ENCODE assay signal across 1 cellular context in the genomic region with DNA sequence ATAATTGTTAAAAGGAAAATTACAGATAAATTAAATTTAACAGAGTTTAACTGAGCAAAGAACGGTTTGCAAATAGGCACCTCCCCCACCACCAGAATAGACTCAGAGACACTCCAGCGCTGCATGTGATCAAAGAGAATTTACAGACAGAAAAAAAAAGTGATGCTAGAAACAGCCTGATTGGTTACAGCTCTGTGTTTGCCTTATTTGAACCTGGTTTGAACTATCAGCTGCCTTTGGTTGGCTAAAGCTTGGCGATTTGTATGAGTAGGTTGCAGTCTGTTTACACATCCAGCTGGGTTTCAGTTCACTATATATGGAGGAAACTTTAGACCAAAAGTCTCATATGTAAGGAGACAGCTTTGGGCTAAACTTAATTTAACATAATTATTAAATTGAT.
TF ChIP-seq lines count a peak whose summit lies in the region.

No MANE protein-coding gene starts in this region.

TF ChIP-seq in K562, 482 proteins besides CTCF, POLR2A, EP300 and RAD21 (continued from another document):
- TF ChIP-seq, protein P1, sequence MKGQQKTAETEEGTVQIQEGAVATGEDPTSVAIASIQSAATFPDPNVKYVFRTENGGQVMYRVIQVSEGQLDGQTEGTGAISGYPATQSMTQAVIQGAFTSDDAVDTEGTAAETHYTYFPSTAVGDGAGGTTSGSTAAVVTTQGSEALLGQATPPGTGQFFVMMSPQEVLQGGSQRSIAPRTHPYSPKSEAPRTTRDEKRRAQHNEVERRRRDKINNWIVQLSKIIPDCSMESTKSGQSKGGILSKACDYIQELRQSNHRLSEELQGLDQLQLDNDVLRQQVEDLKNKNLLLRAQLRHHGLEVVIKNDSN (CRISPR knock-in tag; IDR thresholded peaks at IDR 0.05): peak; percentile 43; the same call in 1 of the 2 replicates
- TF ChIP-seq NR2C1 (IDR thresholded peaks at IDR 0.05) (0 out of 2 replicates have a peak, but pooled peaks have one; percentile 18), NR2C1 (tag; IDR thresholded peaks at IDR 0.05) (no peak), CC2D1A (IDR thresholded peaks at IDR 0.05) (peak; percentile 25; the same call in 1 of the 2 replicates), WHSC1 (IDR thresholded peaks at IDR 0.05; ENCODE audit: low read length) (no peak)
